ENCODE assay signal across 8 cellular contexts in the genomic region with DNA sequence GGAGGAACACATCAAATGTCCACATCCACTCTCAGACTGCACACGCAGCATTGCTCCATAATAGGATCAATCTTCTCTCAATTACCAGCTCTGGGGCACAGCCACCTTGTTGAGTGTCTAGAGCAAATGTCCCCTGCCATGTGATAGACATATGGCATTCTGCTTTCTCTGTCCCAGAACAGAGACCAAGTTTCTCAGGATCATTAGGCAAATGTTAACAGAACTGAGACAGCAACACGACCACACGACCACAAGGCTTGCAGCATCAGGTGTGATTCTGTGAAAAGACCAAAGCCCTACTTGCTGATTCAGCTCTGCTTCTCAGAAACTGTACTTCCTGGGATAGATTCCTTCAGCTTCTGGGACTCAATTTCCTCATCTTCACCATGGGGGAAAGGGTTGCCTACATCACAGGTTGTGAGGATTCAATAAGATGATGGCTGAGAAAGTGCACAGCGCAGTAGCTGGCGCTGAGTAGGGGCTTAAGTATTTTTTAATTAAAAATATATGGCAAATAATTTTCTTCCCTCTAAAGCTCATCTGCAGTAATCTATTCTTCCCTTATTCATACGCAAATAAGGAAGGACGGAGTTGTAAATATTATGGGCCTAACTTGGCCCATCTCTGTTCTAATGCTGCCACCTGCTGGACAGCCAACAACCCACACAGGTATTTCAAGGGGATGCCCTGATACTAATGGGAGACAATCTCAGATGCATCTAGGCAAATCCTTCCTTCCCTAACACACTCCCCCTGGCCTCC. TPM values are rescaled to one million over a fixed set of nuclear protein-coding genes. Genes with fewer than 3 reads are reported as not detected.
A peak's percentile ranks its signal among the peaks of the same experiment; 100 is the strongest.
DNase-seq lines count a peak whose midpoint lies in the region; ATAC-seq and TF ChIP-seq lines count a peak whose summit lies in the region.

No MANE protein-coding gene starts in this region.

- peak; percentile 75 for ATAC-seq in HG02798 (IDR thresholded peaks at IDR 0.05; ENCODE audit: poor library complexity, unreplicated experiment)
- ATAC-seq in activated CD4-positive, alpha-beta T cell treated with anti-CD3 and anti-CD28 coated beads for 36 hours, result peak; percentile 90
- ATAC-seq in HG02840 (IDR thresholded peaks at IDR 0.05; ENCODE audit: low FRiP score, unreplicated experiment), result no peak

- H3K4me1 Mint-ChIP-seq in activated CD4-positive, alpha-beta T cell treated with anti-CD3 and anti-CD28 coated beads for 36 hours, result no peaks in the 10 kb centered on the region

- H3K27ac Mint-ChIP-seq in activated CD4-positive, alpha-beta T cell treated with anti-CD3 and anti-CD28 coated beads for 36 hours, result no peak overlapping the region

- H3K4me1 ChIP-seq in liver (ENCODE audit: control insufficient read depth in 4 of 4, insufficient read depth in 4 of 4, low read length in 3 of 4), result no peaks in the 10 kb centered on the region

- POLR2A ChIA-PET in activated CD4-positive, alpha-beta T cell treated with anti-CD3 and anti-CD28 coated beads for 36 hours (lab: Charles Lee), result no interaction called here

- CTCF ChIA-PET in activated CD4-positive, alpha-beta T cell treated with anti-CD3 and anti-CD28 coated beads for 36 hours (lab: Charles Lee), result interaction anchor here (0.6 to 2.9 kb wide), 32 partner anchors 10 to 1223 kb away, joined by 3 to 44 read pairs (median 3); partner anchors contain the start of gene GALNT18

- 68% methylated on average over 7 of the region's 7 CpGs for WGBS in liver

- no peak overlapping the region for H3K27ac ChIP-seq in liver (ENCODE audit: low read depth in 1 of 2, low read length in 2 of 2)

- H3K27me3 Mint-ChIP-seq in activated CD4-positive, alpha-beta T cell treated with anti-CD3 and anti-CD28 coated beads for 36 hours, result peaks cover 2% of the 10 kb centered on the region

- H3K4me3 ChIP-seq in choroid plexus epithelial cell (ENCODE audit: low read depth, low read length) (no peak overlapping the region), liver (ENCODE audit: low read depth in 1 of 3, low read length in 3 of 3) (no peak overlapping the region)

- TF ChIP-seq RAD21 in liver (IDR thresholded peaks at IDR 0.05), result peak; percentile 94 to 98

- no peaks in the 10 kb centered on the region for H3K9me3 ChIP-seq in liver (ENCODE audit: control insufficient read depth in 4 of 4, low read length in 3 of 4)

- TF ChIP-seq CTCF in choroid plexus epithelial cell (conservative IDR thresholded peaks at IDR 0.05; ENCODE audit: low read depth, low read length), result peak; percentile 89
- peak; percentile 94 for TF ChIP-seq CTCF in liver (IDR thresholded peaks at IDR 0.05; ENCODE audit: low read depth, low read length, missing input control)

- peak; percentile 29 for DNase-seq in GDM1 (lab: John Stamatoyannopoulos, UW)
- DNase-seq in NCI-H345 treated with DMSO at 0.1 percent for 48 hours (lab: John Stamatoyannopoulos, UW; ENCODE audit: unreplicated experiment), result peak; percentile 67
- peak; percentile 82 for DNase-seq in activated CD4-positive, alpha-beta T cell treated with anti-CD3 and anti-CD28 coated beads for 36 hours
- DNase-seq in choroid plexus epithelial cell (ENCODE audit: low read depth), result peak; percentile 82
- DNase-seq in stimulated activated CD4-positive, alpha-beta T cell treated with anti-CD3 and anti-CD28 coated beads, TNF-alpha, amount 100 ng/mL, for 4 hours (ENCODE audit: low read depth in 3 of 3), result peak; percentile 43 to 52 (median 43)

- no peak overlapping the region for H3K4me3 Mint-ChIP-seq in activated CD4-positive, alpha-beta T cell treated with anti-CD3 and anti-CD28 coated beads for 36 hours

- H3K27me3 ChIP-seq in liver (ENCODE audit: control insufficient read depth in 4 of 4, insufficient read depth in 4 of 4, low read length in 3 of 4), result peaks cover 0 to 2% (median 0%) of the 10 kb centered on the region in 4 donors

- H3K36me3 Mint-ChIP-seq in activated CD4-positive, alpha-beta T cell treated with anti-CD3 and anti-CD28 coated beads for 36 hours (ENCODE audit: low read depth), result no peaks in the 10 kb centered on the region

- no peaks in the 10 kb centered on the region for H3K9me3 Mint-ChIP-seq in activated CD4-positive, alpha-beta T cell treated with anti-CD3 and anti-CD28 coated beads for 36 hours (ENCODE audit: low read depth)

- intact Hi-C loops in activated CD4-positive, alpha-beta T cell treated with anti-CD3 and anti-CD28 coated beads for 36 hours (cut with DNase I, micrococcal nuclease), result loop anchor here (1.0 to 5.0 kb wide), 10 partner anchors 165 to 1015 kb away; partner anchors contain the start of gene GALNT18 (in 2 of the 2)

- no peak overlapping the region for H3K9ac ChIP-seq in liver (ENCODE audit: low read depth in 1 of 2, low read length in 2 of 2)

- H3K36me3 ChIP-seq in liver (ENCODE audit: control insufficient read depth in 4 of 4, insufficient read depth in 3 of 4, low read depth in 1 of 4, low read length in 3 of 4), result no peaks in the 10 kb centered on the region

TF ChIP-seq in liver, 16 proteins besides CTCF, POLR2A, EP300 and RAD21:
- no peak for TF ChIP-seq NR2F2 (IDR thresholded peaks at IDR 0.05)
- TF ChIP-seq, protein P1, sequence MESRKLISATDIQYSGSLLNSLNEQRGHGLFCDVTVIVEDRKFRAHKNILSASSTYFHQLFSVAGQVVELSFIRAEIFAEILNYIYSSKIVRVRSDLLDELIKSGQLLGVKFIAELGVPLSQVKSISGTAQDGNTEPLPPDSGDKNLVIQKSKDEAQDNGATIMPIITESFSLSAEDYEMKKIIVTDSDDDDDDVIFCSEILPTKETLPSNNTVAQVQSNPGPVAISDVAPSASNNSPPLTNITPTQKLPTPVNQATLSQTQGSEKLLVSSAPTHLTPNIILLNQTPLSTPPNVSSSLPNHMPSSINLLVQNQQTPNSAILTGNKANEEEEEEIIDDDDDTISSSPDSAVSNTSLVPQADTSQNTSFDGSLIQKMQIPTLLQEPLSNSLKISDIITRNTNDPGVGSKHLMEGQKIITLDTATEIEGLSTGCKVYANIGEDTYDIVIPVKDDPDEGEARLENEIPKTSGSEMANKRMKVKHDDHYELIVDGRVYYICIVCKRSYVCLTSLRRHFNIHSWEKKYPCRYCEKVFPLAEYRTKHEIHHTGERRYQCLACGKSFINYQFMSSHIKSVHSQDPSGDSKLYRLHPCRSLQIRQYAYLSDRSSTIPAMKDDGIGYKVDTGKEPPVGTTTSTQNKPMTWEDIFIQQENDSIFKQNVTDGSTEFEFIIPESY (IDR thresholded peaks at IDR 0.05), result no peak
TF ChIP-seq in liver: peak in this region for 0.

RNA-seq across cellular contexts. Expression of gene USP47, which starts 54.3 kb away (rescaled TPM):
- 10 to 100 TPM; 43.3 to 56.3 TPM for total RNA-seq in activated CD4-positive, alpha-beta T cell treated with anti-CD3 and anti-CD28 coated beads for 36 hours
- total RNA-seq in liver, result 10 to 100 TPM; 38.2 to 55.1 TPM
- polyA plus RNA-seq in liver, result 10 to 100 TPM; 14.9 to 26.3 TPM

Comparison
In these comparisons a context has a peak if more than half of its experiments do, and no peak if none do; other contexts are left out.
1. DNase-seq: peak in every context shown above with its lines; median percentile 82 in activated CD4-positive, alpha-beta T cell treated with anti-CD3 and anti-CD28 coated beads for 36 hours; 82 in choroid plexus epithelial cell; 67 in NCI-H345 treated with DMSO at 0.1 percent for 48 hours; 43 in stimulated activated CD4-positive, alpha-beta T cell treated with anti-CD3 and anti-CD28 coated beads, TNF-alpha, amount 100 ng/mL, for 4 hours; 29 in GDM1.